Comparison of ENCODE assay signal across 9 cellular contexts in the genomic region with DNA sequence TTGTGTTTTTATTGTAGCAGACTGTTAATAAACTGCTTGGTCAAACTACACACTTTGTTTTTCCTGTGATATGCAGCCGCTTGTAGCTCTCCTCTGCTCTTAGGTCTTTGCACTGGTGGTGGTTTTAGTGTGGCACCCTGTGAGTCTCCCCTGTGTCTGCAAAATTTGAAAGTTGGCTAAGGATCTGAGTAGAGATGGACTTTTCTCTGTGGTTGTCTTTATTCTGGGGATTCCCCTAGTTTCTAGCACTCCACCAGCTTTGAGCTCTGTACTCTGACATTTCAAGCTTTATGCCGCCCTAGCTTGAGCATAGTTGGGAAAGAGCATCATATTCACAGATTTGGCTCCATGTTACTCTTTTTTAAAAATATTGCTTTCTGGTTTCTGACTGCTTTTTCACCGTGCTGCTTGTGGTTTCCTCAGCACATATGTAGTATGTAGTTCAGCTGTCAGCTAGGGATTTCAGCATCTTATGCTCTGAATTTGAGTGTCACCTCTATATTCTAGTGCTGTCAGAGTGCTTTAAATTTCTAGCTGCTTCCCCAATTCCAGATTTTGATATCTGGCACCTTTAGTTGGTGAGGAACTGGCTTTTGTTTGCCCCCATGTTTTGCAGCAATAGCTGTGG. TPM values are rescaled to one million over a fixed set of nuclear protein-coding genes. Genes with fewer than 3 reads are reported as not detected.
A peak's percentile ranks its signal among the peaks of the same experiment; 100 is the strongest.
DNase-seq lines count a peak whose midpoint lies in the region; ATAC-seq lines count a peak whose summit lies in the region.
"Had no signal": no experiment of that assay in that cellular context is flagged by ENCODE, and none has a peak within 500 bp of the region (broad histone marks: within the 10 kb centered on the region; RNA-seq: fewer than 3 reads in every experiment).

No MANE protein-coding gene starts in this region.

- peak overlapping the region; percentile 19 to 38 for H3K4me3 Mint-ChIP-seq in activated T-cell treated with anti-CD3 and anti-CD28 coated beads, Interleukin-2, amount 50 U/mL, for 72 hours
- H3K4me3 Mint-ChIP-seq in activated T-cell treated with anti-CD3 and anti-CD28 coated beads, Interleukin-2, amount 50 U/mL, for 24 hours: no peak overlapping the region
- H3K4me3 Mint-ChIP-seq in stimulated activated naive CD8-positive, alpha-beta T cell treated with anti-CD3 and anti-CD28 coated beads, Interleukin-15, Interleukin-2, amounts not matched to agents 100 ng/mL and 50 ng/mL, for 24 hours: peak overlapping the region; percentile 36

- H3K27ac Mint-ChIP-seq in activated T-cell treated with anti-CD3 and anti-CD28 coated beads, Interleukin-2, amount 50 U/mL, for 72 hours: no peak overlapping the region
- H3K27ac Mint-ChIP-seq in activated T-cell treated with anti-CD3 and anti-CD28 coated beads, Interleukin-2, amount 50 U/mL, for 24 hours: no peak overlapping the region
- H3K27ac Mint-ChIP-seq in stimulated activated naive CD8-positive, alpha-beta T cell treated with anti-CD3 and anti-CD28 coated beads, Interleukin-15, Interleukin-2, amounts not matched to agents 100 ng/mL and 50 ng/mL, for 24 hours: no peak overlapping the region

- H3K4me1 Mint-ChIP-seq in activated T-cell treated with anti-CD3 and anti-CD28 coated beads, Interleukin-2, amount 50 U/mL, for 72 hours (ENCODE audit: low read depth): peaks cover 75% of the 10 kb centered on the region
- H3K4me1 Mint-ChIP-seq in activated T-cell treated with anti-CD3 and anti-CD28 coated beads, Interleukin-2, amount 50 U/mL, for 24 hours (ENCODE audit: low read depth): peaks cover 81% of the 10 kb centered on the region
- peaks cover 86% of the 10 kb centered on the region for H3K4me1 Mint-ChIP-seq in stimulated activated naive CD8-positive, alpha-beta T cell treated with anti-CD3 and anti-CD28 coated beads, Interleukin-15, Interleukin-2, amounts not matched to agents 100 ng/mL and 50 ng/mL, for 24 hours (ENCODE audit: low read depth)

- H3K36me3 Mint-ChIP-seq in activated T-cell treated with anti-CD3 and anti-CD28 coated beads, Interleukin-2, amount 50 U/mL, for 72 hours (ENCODE audit: insufficient read depth in 2 of 2): peaks cover 4 to 11% of the 10 kb centered on the region in 2 donors
- peaks cover 8% of the 10 kb centered on the region for H3K36me3 Mint-ChIP-seq in activated T-cell treated with anti-CD3 and anti-CD28 coated beads, Interleukin-2, amount 50 U/mL, for 24 hours (ENCODE audit: low read depth)
- H3K36me3 Mint-ChIP-seq in stimulated activated naive CD8-positive, alpha-beta T cell treated with anti-CD3 and anti-CD28 coated beads, Interleukin-15, Interleukin-2, amounts not matched to agents 100 ng/mL and 50 ng/mL, for 24 hours (ENCODE audit: low read depth): peaks cover 15% of the 10 kb centered on the region

- peaks cover 0 to 2% of the 10 kb centered on the region in 2 donors for H3K9me3 Mint-ChIP-seq in activated T-cell treated with anti-CD3 and anti-CD28 coated beads, Interleukin-2, amount 50 U/mL, for 72 hours
- peaks cover 9% of the 10 kb centered on the region for H3K9me3 Mint-ChIP-seq in activated T-cell treated with anti-CD3 and anti-CD28 coated beads, Interleukin-2, amount 50 U/mL, for 24 hours
- peaks cover 6% of the 10 kb centered on the region for H3K9me3 Mint-ChIP-seq in stimulated activated naive CD8-positive, alpha-beta T cell treated with anti-CD3 and anti-CD28 coated beads, Interleukin-15, Interleukin-2, amounts not matched to agents 100 ng/mL and 50 ng/mL, for 24 hours

- H3K27me3 Mint-ChIP-seq in activated T-cell treated with anti-CD3 and anti-CD28 coated beads, Interleukin-2, amount 50 U/mL, for 72 hours (ENCODE audit: low read depth): no peaks in the 10 kb centered on the region
- H3K27me3 Mint-ChIP-seq in activated T-cell treated with anti-CD3 and anti-CD28 coated beads, Interleukin-2, amount 50 U/mL, for 24 hours: no peaks in the 10 kb centered on the region
- H3K27me3 Mint-ChIP-seq in stimulated activated naive CD8-positive, alpha-beta T cell treated with anti-CD3 and anti-CD28 coated beads, Interleukin-15, Interleukin-2, amounts not matched to agents 100 ng/mL and 50 ng/mL, for 24 hours: no peaks in the 10 kb centered on the region

- DNase-seq in activated T-cell treated with anti-CD3 and anti-CD28 coated beads, Interleukin-2, amount 50 U/mL, for 72 hours: no peak
- no peak for DNase-seq in activated T-cell treated with anti-CD3 and anti-CD28 coated beads, Interleukin-2, amount 50 U/mL, for 24 hours
- DNase-seq in epidermal melanocyte (ENCODE audit: insufficient read length, low spot score) (no peak), NCI-H774 (lab: John Stamatoyannopoulos, UW) (no peak), HuH-7.5 (ENCODE audit: low spot score) (no peak)

- peak; percentile 72 to 80 for ATAC-seq in activated T-cell treated with anti-CD3 and anti-CD28 coated beads, Interleukin-2, amount 50 U/mL, for 72 hours (replicated peaks in 1 of 2)
- peak; percentile 64 for ATAC-seq in HG02571 (IDR thresholded peaks at IDR 0.05; ENCODE audit: unreplicated experiment)
- peak; percentile 39 for ATAC-seq in HG03565 (IDR thresholded peaks at IDR 0.05; ENCODE audit: unreplicated experiment)
- ATAC-seq: SK-N-SH treated with all-trans-retinoic acid at 6 μM for 48 hours had no signal

RNA-seq across cellular contexts. Expression of a gene that starts 25.4 kb away (rescaled TPM):
- total RNA-seq in activated T-cell treated with anti-CD3 and anti-CD28 coated beads, Interleukin-2, amount 50 U/mL, for 72 hours: 10 to 100 TPM; 39.2 to 40.8 TPM
